In genomic region chr1:92473781-92474495, GRCh38 we compare ENCODE assay signal across 9 cellular contexts. TPM values are rescaled to one million over a fixed set of nuclear protein-coding genes. Genes with fewer than 3 reads are reported as not detected.
DNase-seq lines count a peak whose midpoint lies in the region; ATAC-seq lines count a peak whose summit lies in the region.
"Had no signal": no experiment of that assay in that cellular context is flagged by ENCODE, and none has a peak within 500 bp of the region (broad histone marks: within the 10 kb centered on the region; RNA-seq: fewer than 3 reads in every experiment).

No MANE protein-coding gene starts in this region.

- H3K27ac Mint-ChIP-seq in activated naive CD4-positive, alpha-beta T cell treated with anti-CD3 and anti-CD28 coated beads for 36 hours, result peak overlapping the region; percentile 87
- H3K27ac Mint-ChIP-seq in stimulated activated naive CD8-positive, alpha-beta T cell treated with anti-CD3 and anti-CD28 coated beads, Interleukin-15, Interleukin-2, amounts not matched to agents 100 ng/mL and 50 ng/mL, for 24 hours, result peak overlapping the region; percentile 94

- peak; percentile 81 for DNase-seq in activated naive CD4-positive, alpha-beta T cell treated with anti-CD3 and anti-CD28 coated beads for 36 hours
- no peak for DNase-seq in activated naive CD4-positive, alpha-beta T cell (lab: John Stamatoyannopoulos, UW)
- DNase-seq in NCI-H69 (lab: John Stamatoyannopoulos, UW) (peak; percentile 1), NCI-H345 treated with DMSO at 0.1 percent for 48 hours (lab: John Stamatoyannopoulos, UW; ENCODE audit: unreplicated experiment) (no peak), MV-4-11 (lab: John Stamatoyannopoulos, UW) (no peak)
- no peak for DNase-seq in activated effector memory CD4-positive, alpha-beta T cell treated with anti-CD3 and anti-CD28 coated beads, Interleukin-2, amount 50 U/mL, for 16 hours
- DNase-seq: colonic mucosa had no signal

- no peaks in the 10 kb centered on the region for H3K9me3 Mint-ChIP-seq in activated naive CD4-positive, alpha-beta T cell treated with anti-CD3 and anti-CD28 coated beads for 36 hours
- no peaks in the 10 kb centered on the region for H3K9me3 Mint-ChIP-seq in stimulated activated naive CD8-positive, alpha-beta T cell treated with anti-CD3 and anti-CD28 coated beads, Interleukin-15, Interleukin-2, amounts not matched to agents 100 ng/mL and 50 ng/mL, for 24 hours

- intact Hi-C loops in activated naive CD4-positive, alpha-beta T cell treated with anti-CD3 and anti-CD28 coated beads for 36 hours (cut with micrococcal nuclease), result loop anchor here (1.0 to 10.0 kb wide), 8 partner anchors 9 to 969 kb away; partner anchors contain the start of genes CDC7 and DR1

- no peaks in the 10 kb centered on the region for H3K27me3 Mint-ChIP-seq in activated naive CD4-positive, alpha-beta T cell treated with anti-CD3 and anti-CD28 coated beads for 36 hours (ENCODE audit: low read depth)
- no peaks in the 10 kb centered on the region for H3K27me3 Mint-ChIP-seq in stimulated activated naive CD8-positive, alpha-beta T cell treated with anti-CD3 and anti-CD28 coated beads, Interleukin-15, Interleukin-2, amounts not matched to agents 100 ng/mL and 50 ng/mL, for 24 hours

- peaks cover 64% of the 10 kb centered on the region for H3K36me3 Mint-ChIP-seq in activated naive CD4-positive, alpha-beta T cell treated with anti-CD3 and anti-CD28 coated beads for 36 hours (ENCODE audit: low read depth)
- peaks cover 83% of the 10 kb centered on the region for H3K36me3 Mint-ChIP-seq in stimulated activated naive CD8-positive, alpha-beta T cell treated with anti-CD3 and anti-CD28 coated beads, Interleukin-15, Interleukin-2, amounts not matched to agents 100 ng/mL and 50 ng/mL, for 24 hours (ENCODE audit: low read depth)

- CTCF ChIA-PET in activated naive CD4-positive, alpha-beta T cell treated with anti-CD3 and anti-CD28 coated beads for 36 hours (lab: Charles Lee), result interaction anchor here (0.5 to 4.9 kb wide), 15 partner anchors 9 to 164 kb away, joined by 3 to 49 read pairs (median 4); partner anchors contain the start of gene GFI1

- peaks cover 78% of the 10 kb centered on the region for H3K4me1 Mint-ChIP-seq in activated naive CD4-positive, alpha-beta T cell treated with anti-CD3 and anti-CD28 coated beads for 36 hours (ENCODE audit: low read depth)
- peaks cover 80% of the 10 kb centered on the region for H3K4me1 Mint-ChIP-seq in stimulated activated naive CD8-positive, alpha-beta T cell treated with anti-CD3 and anti-CD28 coated beads, Interleukin-15, Interleukin-2, amounts not matched to agents 100 ng/mL and 50 ng/mL, for 24 hours (ENCODE audit: low read depth)

- peak; percentile 64 for ATAC-seq in HG02588 (IDR thresholded peaks at IDR 0.05; ENCODE audit: unreplicated experiment)

- H3K4me3 Mint-ChIP-seq in activated naive CD4-positive, alpha-beta T cell treated with anti-CD3 and anti-CD28 coated beads for 36 hours, result peak overlapping the region; percentile 30
- peak overlapping the region; percentile 59 for H3K4me3 Mint-ChIP-seq in stimulated activated naive CD8-positive, alpha-beta T cell treated with anti-CD3 and anti-CD28 coated beads, Interleukin-15, Interleukin-2, amounts not matched to agents 100 ng/mL and 50 ng/mL, for 24 hours

RNA-seq across cellular contexts. Expression of gene GFI1, which starts 12.8 kb away (rescaled TPM):
- 10 to 100 TPM; 42.8 to 44.2 TPM for total RNA-seq in activated naive CD4-positive, alpha-beta T cell treated with anti-CD3 and anti-CD28 coated beads for 36 hours

Comparison
In these comparisons a context has a peak if more than half of its experiments do, and no peak if none do; other contexts are left out.
1. DNase-seq: peak in activated naive CD4-positive, alpha-beta T cell treated with anti-CD3 and anti-CD28 coated beads for 36 hours (single experiment) and NCI-H69 (single experiment); none in activated naive CD4-positive, alpha-beta T cell (0 of 4), NCI-H345 treated with DMSO at 0.1 percent for 48 hours (single experiment), activated effector memory CD4-positive, alpha-beta T cell treated with anti-CD3 and anti-CD28 coated beads, Interleukin-2, amount 50 U/mL, for 16 hours (single experiment) and MV-4-11 (single experiment).